19 cellular contexts compared by ENCODE assay signal in the genomic region with DNA sequence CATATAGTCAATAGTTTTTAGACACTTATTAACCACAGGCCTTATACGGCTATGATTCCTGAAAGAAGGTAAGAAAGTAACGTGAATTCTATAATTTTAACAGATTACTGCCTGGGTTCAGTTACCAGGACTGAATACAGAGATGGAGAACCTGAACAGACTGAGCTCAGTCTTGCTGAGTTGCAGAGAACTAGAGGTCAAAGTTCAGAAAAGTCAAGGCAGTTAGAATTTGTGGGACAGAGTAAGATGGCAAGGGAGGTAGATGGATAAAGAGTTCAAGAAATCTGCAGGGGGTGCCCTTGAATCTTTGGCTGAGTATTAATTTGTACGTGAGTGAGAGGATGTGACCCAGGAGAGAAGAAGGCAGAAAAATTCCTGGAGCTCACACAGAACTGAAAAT.
A peak's percentile ranks its signal among the peaks of the same experiment; 100 is the strongest.
DNase-seq lines count a peak whose midpoint lies in the region; ATAC-seq, FAIRE-seq and TF ChIP-seq lines count a peak whose summit lies in the region.
"Had no signal": no experiment of that assay in that cellular context is flagged by ENCODE, and none has a peak within 500 bp of the region (broad histone marks: within the 10 kb centered on the region; RNA-seq: fewer than 3 reads in every experiment).

No MANE protein-coding gene starts in this region.

- H3K27ac ChIP-seq in H1 (ENCODE audit: low read depth, low read length) = no peak overlapping the region
- no peak overlapping the region for H3K27ac ChIP-seq in small intestine (ENCODE audit: low read depth in 1 of 2, low read length in 1 of 2)
- H3K27ac ChIP-seq in aorta (ENCODE audit: low read depth in 1 of 2, low read length in 2 of 2) = no peak overlapping the region
- H3K27ac ChIP-seq: 22Rv1; A549; BLaER1 treated with 17β-estradiol and CSF1 and Interleukin-3, amounts not matched to agents 10 nM and 100 nM; C4-2B had no signal

- TF ChIP-seq POLR2A in H1 (IDR thresholded peaks at IDR 0.05; ENCODE audit: control extremely low read depth in 1 of 2, low read depth in 2 of 2, low read length in 2 of 2) = no peak

- H2AFZ ChIP-seq in H1 (ENCODE audit: low read length) = 0 out of 2 replicates have a peak overlapping the region, but pooled peaks have one; percentile 1

- POLR2A ChIA-PET in H1 (lab: Charles Lee; ENCODE audit: partially characterized antibody) = no interaction called here

- no peaks in the 10 kb centered on the region for H3K9me3 ChIP-seq in H1 (ENCODE audit: insufficient read depth in 2 of 2, low read depth in 1 of 2, low read length in 1 of 2)
- H3K9me3 ChIP-seq in small intestine (ENCODE audit: control insufficient read depth, low read depth) = no peaks in the 10 kb centered on the region
- H3K9me3 ChIP-seq in aorta (ENCODE audit: control insufficient read depth, low read length) = no peaks in the 10 kb centered on the region
- H3K9me3 ChIP-seq: A549; BLaER1 treated with 17β-estradiol and CSF1 and Interleukin-3, amounts not matched to agents 10 nM and 100 nM; Caco-2 had no signal

- H2BK12ac ChIP-seq in H1 (ENCODE audit: low read depth, low read length) = no peak overlapping the region

- no peak overlapping the region for H3K14ac ChIP-seq in H1 (ENCODE audit: insufficient read length)

- H3K9ac ChIP-seq in H1 (replicated peaks in 1 of 4; ENCODE audit: extremely low read depth in 1 of 4, low read depth in 3 of 4, low read length in 3 of 4) = no peak overlapping the region
- H3K9ac ChIP-seq: BLaER1 treated with 17β-estradiol and CSF1 and Interleukin-3, amounts not matched to agents 10 nM and 100 nM had no signal

- WGBS in H1 (ENCODE audit: extremely low coverage in 1 of 2, insufficient coverage in 1 of 2, insufficient read length in 1 of 2, insufficient replicate concordance in 2 of 2, low coverage in 1 of 2, low lambda C conversion rate in 2 of 2, missing lambda C conversion rate in 1 of 2), 2 experiments = 90% methylated on average over 3 of the region's 3 CpGs; no CpG with 5 or more reads in 1 of the 2 experiments
- 84 to 88% (median 88%) methylated on average over 3 of the region's 3 CpGs for WGBS in small intestine, 3 donors
- WGBS in aorta, 2 donors = 93 to 97% methylated on average over 3 of the region's 3 CpGs

- no peak overlapping the region for H2BK120ac ChIP-seq in H1 (replicated peaks; ENCODE audit: low read depth, low read length)

- no peak overlapping the region for H3K4me2 ChIP-seq in H1 (ENCODE audit: insufficient read depth in 1 of 2, low read depth in 2 of 2, low read length in 2 of 2)
- H3K4me2 ChIP-seq: A549; BLaER1 treated with 17β-estradiol and CSF1 and Interleukin-3, amounts not matched to agents 10 nM and 100 nM had no signal

- no peak overlapping the region for H2BK20ac ChIP-seq in H1 (ENCODE audit: low read length)

- no peak for TF ChIP-seq EP300 in H1 (IDR thresholded peaks at IDR 0.05; ENCODE audit: borderline replicate concordance in 1 of 2, low read depth in 2 of 2, low read length in 2 of 2)

- no peak overlapping the region for H4K8ac ChIP-seq in H1 (ENCODE audit: extremely low read depth, insufficient read depth, low read length)

- no peaks in the 10 kb centered on the region; the same call in 1 of the 2 replicates for H3K23me2 ChIP-seq in H1 (ENCODE audit: low read depth, low read length)

- H3K36me3 ChIP-seq in H1 (ENCODE audit: control insufficient read depth in 2 of 4, insufficient read depth in 4 of 4, low read length in 3 of 4) (no peaks in the 10 kb centered on the region), small intestine (ENCODE audit: control insufficient read depth in 2 of 2, insufficient read depth in 2 of 2, low read length in 2 of 2) (no peaks in the 10 kb centered on the region), aorta (ENCODE audit: control insufficient read depth in 1 of 2, insufficient read depth in 2 of 2, low read length in 1 of 2) (no peaks in the 10 kb centered on the region)
- H3K36me3 ChIP-seq: BLaER1 treated with 17β-estradiol and CSF1 and Interleukin-3, amounts not matched to agents 10 nM and 100 nM had no signal

- ATAC-seq in aorta (ENCODE audit: low FRiP score) = no peak
- ATAC-seq: A549; CD8-positive, alpha-beta T cell; GM12878 had no signal

- H4K20me1 ChIP-seq in H1 (replicated peaks in 1 of 2; ENCODE audit: control insufficient read depth in 1 of 2, insufficient read depth in 2 of 2, low read length in 2 of 2) = no peaks in the 10 kb centered on the region
- H4K20me1 ChIP-seq: BLaER1 treated with 17β-estradiol and CSF1 and Interleukin-3, amounts not matched to agents 10 nM and 100 nM had no signal

- no peak overlapping the region for H3K4me3 ChIP-seq in H1 (ENCODE audit: extremely low read depth in 1 of 4, insufficient read depth in 2 of 4, low read depth in 3 of 4, low read length in 4 of 4)
- H3K4me3 ChIP-seq in small intestine (ENCODE audit: low read depth in 1 of 2, low read length in 2 of 2) = no peak overlapping the region
- H3K4me3 ChIP-seq in aorta (ENCODE audit: low read length in 2 of 2) = no peak overlapping the region
- H3K4me3 ChIP-seq: A549; BLaER1 treated with 17β-estradiol and CSF1 and Interleukin-3, amounts not matched to agents 10 nM and 100 nM; GM12878 had no signal

- no peak for TF ChIP-seq CTCF in H1 (IDR thresholded peaks at IDR 0.05; ENCODE audit: control extremely low read depth in 1 of 3, insufficient read depth in 1 of 3, low read depth in 1 of 3, low read length in 3 of 3)

- H3K23ac ChIP-seq in H1 (ENCODE audit: insufficient read length) = no peak overlapping the region

- intact Hi-C loops in aorta (cut with DNase I) = no loop called here

- H3K27me3 ChIP-seq in H1 (replicated peaks in 1 of 4; ENCODE audit: control insufficient read depth in 3 of 4, extremely low read depth in 1 of 4, insufficient read depth in 3 of 4, low read length in 3 of 4) (no peaks in the 10 kb centered on the region), small intestine (ENCODE audit: control insufficient read depth in 2 of 2, insufficient read depth in 2 of 2, low read length in 2 of 2) (no peaks in the 10 kb centered on the region), aorta (ENCODE audit: control insufficient read depth in 1 of 2, insufficient read depth in 2 of 2, low read length in 1 of 2) (no peaks in the 10 kb centered on the region)
- H3K27me3 ChIP-seq: BLaER1 treated with 17β-estradiol and CSF1 and Interleukin-3, amounts not matched to agents 10 nM and 100 nM had no signal

- FAIRE-seq in H1 (lab: Jason Lieb, UNC) (no peak), small intestine (lab: Jason Lieb, UNC) (no peak)
- FAIRE-seq: A549, D721Med, GM12878, GM12892, GM18507 had no signal

- no peak overlapping the region for H3K56ac ChIP-seq in H1 (replicated peaks; ENCODE audit: insufficient read length, low read depth, low read length)

- no peak overlapping the region for H2BK15ac ChIP-seq in H1 (ENCODE audit: low read length)

- no peak overlapping the region for H4K5ac ChIP-seq in H1 (ENCODE audit: insufficient read length, low read depth, low read length)

- H2AK5ac ChIP-seq in H1 (ENCODE audit: low read depth, low read length) = no peak overlapping the region

- H3K18ac ChIP-seq in H1 (ENCODE audit: extremely low read depth, low read length) = no peak overlapping the region

- H3K4me1 ChIP-seq in H1 (replicated peaks in 1 of 4; ENCODE audit: control insufficient read depth in 3 of 4, insufficient read depth in 4 of 4, low read length in 3 of 4) = peaks cover 0 to 6% (median 3%) of the 10 kb centered on the region in 4 experiments; a peak in 3 of 7 replicates
- H3K4me1 ChIP-seq in small intestine (ENCODE audit: control insufficient read depth in 2 of 2, insufficient read depth in 1 of 2, low read depth in 1 of 2, low read length in 1 of 2) = no peaks in the 10 kb centered on the region
- no peaks in the 10 kb centered on the region for H3K4me1 ChIP-seq in aorta (ENCODE audit: control insufficient read depth in 1 of 2, insufficient read depth in 2 of 2, low read length in 2 of 2)
- H3K4me1 ChIP-seq: A549; BLaER1 treated with 17β-estradiol and CSF1 and Interleukin-3, amounts not matched to agents 10 nM and 100 nM; Caco-2 had no signal

- H4K91ac ChIP-seq in H1 (replicated peaks; ENCODE audit: insufficient read length, low read length) = no peak overlapping the region

- DNase-seq in RPMI8226 (peak; percentile 1), H1 (ENCODE audit: low read depth in 1 of 2, low spot score in 2 of 2) (no peak), small intestine (peak; percentile 52), aorta (no peak), NCI-H2029 treated with DMSO at 0.1 percent for 48 hours (lab: John Stamatoyannopoulos, UW) (no peak)
- DNase-seq: AML-193; Caco-2; Calu3; CD4-positive, alpha-beta T cell; CD8-positive, alpha-beta T cell; DMS79 treated with DMSO at 0.1 percent for 48 hours had no signal

- no peak for TF ChIP-seq RAD21 in H1 (IDR thresholded peaks at IDR 0.05 in 1 of 2, conservative IDR thresholded peaks at IDR 0.05 in 1 of 2; ENCODE audit: low read depth in 2 of 2, low read length in 2 of 2)

- no peak overlapping the region for H3K4ac ChIP-seq in H1 (replicated peaks; ENCODE audit: insufficient read length, low read depth, low read length)

- H2BK5ac ChIP-seq in H1 (ENCODE audit: low read depth, low read length) = no peak overlapping the region

- no peaks in the 10 kb centered on the region for H3K79me2 ChIP-seq in H1 (ENCODE audit: control insufficient read depth in 1 of 2, insufficient read depth in 2 of 2, low read length in 2 of 2)

- no peaks in the 10 kb centered on the region for H3K79me1 ChIP-seq in H1 (ENCODE audit: low read depth, low read length)

- CTCF ChIA-PET in H1 (lab: Charles Lee; ENCODE audit: partially characterized antibody) = no interaction called here

TF ChIP-seq in H1, 55 proteins besides CTCF, POLR2A, EP300 and RAD21:
- TF ChIP-seq, protein P1, sequence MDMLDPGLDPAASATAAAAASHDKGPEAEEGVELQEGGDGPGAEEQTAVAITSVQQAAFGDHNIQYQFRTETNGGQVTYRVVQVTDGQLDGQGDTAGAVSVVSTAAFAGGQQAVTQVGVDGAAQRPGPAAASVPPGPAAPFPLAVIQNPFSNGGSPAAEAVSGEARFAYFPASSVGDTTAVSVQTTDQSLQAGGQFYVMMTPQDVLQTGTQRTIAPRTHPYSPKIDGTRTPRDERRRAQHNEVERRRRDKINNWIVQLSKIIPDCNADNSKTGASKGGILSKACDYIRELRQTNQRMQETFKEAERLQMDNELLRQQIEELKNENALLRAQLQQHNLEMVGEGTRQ (IDR thresholded peaks at IDR 0.05; ENCODE audit: low read length) = no peak

Comparison
In these comparisons a context has a peak if more than half of its experiments do, and no peak if none do; other contexts are left out.
1. DNase-seq: peak in RPMI8226 (single experiment) and small intestine (single experiment); none in H1 (0 of 2), aorta (0 of 2) and NCI-H2029 treated with DMSO at 0.1 percent for 48 hours (single experiment).